In the genomic region with DNA sequence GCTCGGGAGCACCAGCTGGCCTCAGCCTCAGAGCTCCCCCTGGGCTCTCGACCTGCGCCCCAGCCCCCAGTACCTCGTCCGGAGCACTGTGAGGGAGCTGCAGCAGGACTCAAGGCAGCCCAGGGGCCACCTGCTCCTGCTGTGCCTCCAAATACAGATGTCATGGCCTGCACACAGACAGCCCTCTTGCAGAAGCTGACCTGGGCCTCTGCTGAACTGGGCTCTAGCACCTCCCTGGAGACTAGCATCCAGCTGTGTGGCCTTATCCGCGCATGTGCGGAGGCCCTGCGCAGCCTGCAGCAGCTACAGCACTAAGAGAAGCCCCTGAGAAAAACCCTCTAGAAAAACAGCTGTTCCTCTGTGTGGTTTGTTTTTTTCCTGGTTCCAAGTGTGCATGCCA, we compare ENCODE assay signal across 9 cellular contexts. TPM values are rescaled to one million over a fixed set of nuclear protein-coding genes. Genes with fewer than 3 reads are reported as not detected.
DNase-seq lines count a peak whose midpoint lies in the region; ATAC-seq and TF ChIP-seq lines count a peak whose summit lies in the region.
"Had no signal": no experiment of that assay in that cellular context is flagged by ENCODE, and none has a peak within 500 bp of the region (broad histone marks: within the 10 kb centered on the region; RNA-seq: fewer than 3 reads in every experiment).

No MANE protein-coding gene starts in this region.

- 83 to 87% methylated on average over 9 of the region's 9 CpGs for WGBS in endodermal cell (ENCODE audit: insufficient coverage in 1 of 2, insufficient read length in 1 of 2), 2 experiments

- CTCF ChIA-PET in CD8-positive, alpha-beta memory T cell (lab: Charles Lee): interaction anchor here (0.8 to 5.5 kb wide), 9 partner anchors 12 to 152 kb away, joined by 3 to 78 read pairs (median 13); a partner anchor contains a TSS
- CTCF ChIA-PET in OCI-LY7 (lab: Charles Lee; ENCODE audit: unreplicated experiment): interaction anchor here (0.6 to 1.3 kb wide), 2 partner anchors 17 to 30 kb away, joined by 3 read pairs; no protein-coding TSS in a partner anchor

- H3K9ac ChIP-seq in endodermal cell (ENCODE audit: extremely low read depth, low read length, poor library complexity, severe bottlenecking): no peak overlapping the region

- H3K27me3 Mint-ChIP-seq in CD8-positive, alpha-beta memory T cell: peaks cover 0 to 1% of the 10 kb centered on the region in 2 donors
- H3K27me3 Mint-ChIP-seq in endodermal cell (ENCODE audit: insufficient read depth): peaks cover 15% of the 10 kb centered on the region

- no peaks in the 10 kb centered on the region for H3K9me2 ChIP-seq in OCI-LY7 (ENCODE audit: insufficient read depth, low read length)

- POLR2A ChIA-PET in CD8-positive, alpha-beta memory T cell (lab: Charles Lee): interaction anchor here (1.1 to 4.3 kb wide), 5 partner anchors 25 to 146 kb away, joined by 4 to 34 read pairs (median 9); a partner anchor contains a TSS
- POLR2A ChIA-PET in OCI-LY7 (lab: Charles Lee): interaction anchor here (1.4 kb wide), 1 partner anchor 44 kb away, joined by 4 read pairs; a partner anchor contains a TSS

- H3K79me2 ChIP-seq in OCI-LY7 (ENCODE audit: insufficient read depth, low read depth, low read length) (peaks cover 42% of the 10 kb centered on the region), osteoblast (ENCODE audit: insufficient read depth, low read length) (peaks cover 65% of the 10 kb centered on the region)

- TF ChIP-seq CTCF in OCI-LY7 (conservative IDR thresholded peaks at IDR 0.05; ENCODE audit: low read length) (no peak), endodermal cell (conservative IDR thresholded peaks at IDR 0.05) (no peak), osteoblast (IDR thresholded peaks at IDR 0.05; ENCODE audit: extremely low read depth, low read depth, low read length) (no peak)

- ATAC-seq in GM18511 (IDR thresholded peaks at IDR 0.05; ENCODE audit: unreplicated experiment): no peak

- H3K4me2 ChIP-seq in OCI-LY7 (ENCODE audit: low read length): peak overlapping the region; percentile 98
- peak overlapping the region; percentile 100 for H3K4me2 ChIP-seq in osteoblast (ENCODE audit: insufficient read depth, low read length)

- peak overlapping the region; percentile 59 for H3K4me3 ChIP-seq in CD8-positive, alpha-beta memory T cell (ENCODE audit: low read length)
- H3K4me3 ChIP-seq in OCI-LY7 (ENCODE audit: low read depth, low read length, poor library complexity, severe bottlenecking): peak overlapping the region; percentile 94
- peak overlapping the region; percentile 88 for H3K4me3 ChIP-seq in endodermal cell (ENCODE audit: low read length)
- peak overlapping the region; percentile 98 for H3K4me3 ChIP-seq in osteoblast (ENCODE audit: insufficient read depth, low read length)

- no peaks in the 10 kb centered on the region for H3K27me3 ChIP-seq in CD8-positive, alpha-beta memory T cell (ENCODE audit: insufficient read depth, low read length, poor library complexity, severe bottlenecking)
- peaks cover 16% of the 10 kb centered on the region for H3K27me3 ChIP-seq in endodermal cell (ENCODE audit: control insufficient read depth, insufficient read depth, low read length, poor library complexity, severe bottlenecking)
- H3K27me3 ChIP-seq in osteoblast (ENCODE audit: insufficient read depth, low read length): no peaks in the 10 kb centered on the region

- peaks cover 0 to 37% (median 2%) of the 10 kb centered on the region in 3 donors for H3K36me3 Mint-ChIP-seq in CD8-positive, alpha-beta memory T cell
- H3K36me3 Mint-ChIP-seq in endodermal cell (ENCODE audit: low read depth): peaks cover 11% of the 10 kb centered on the region

- H3K4me1 ChIP-seq in CD8-positive, alpha-beta memory T cell (ENCODE audit: insufficient read depth, low read length): peaks cover 68% of the 10 kb centered on the region
- H3K4me1 ChIP-seq in OCI-LY7 (ENCODE audit: insufficient read depth, low read length, poor library complexity, severe bottlenecking) (peaks cover 56% of the 10 kb centered on the region), endodermal cell (ENCODE audit: control insufficient read depth, insufficient read depth, low read length) (peaks cover 10% of the 10 kb centered on the region), osteoblast (ENCODE audit: insufficient read depth, low read length) (peaks cover 49% of the 10 kb centered on the region)

- DNase-seq in CD8-positive, alpha-beta memory T cell: no peak
- DNase-seq in OCI-LY7 (ENCODE audit: low spot score): no peak
- no peak for DNase-seq in endodermal cell
- DNase-seq in osteoblast (ENCODE audit: insufficient read length, low spot score, missing footprints): no peak
- no peak for DNase-seq in NCI-H1092 (lab: John Stamatoyannopoulos, UW)
- DNase-seq in stimulated activated CD4-positive, alpha-beta T cell treated with anti-CD3 and anti-CD28 coated beads, Interleukin-1b, Interleukin-23, amount 100 ng/mL, for 48 hours: no peak
- DNase-seq in ureter (ENCODE audit: low spot score): no peak
- DNase-seq: NCI-H187 had no signal

- H3K4me1 Mint-ChIP-seq in CD8-positive, alpha-beta memory T cell: peaks cover 59 to 80% (median 76%) of the 10 kb centered on the region in 3 donors
- H3K4me1 Mint-ChIP-seq in endodermal cell: peaks cover 35% of the 10 kb centered on the region

- H3K27ac ChIP-seq in CD8-positive, alpha-beta memory T cell (ENCODE audit: low read depth, low read length): peak overlapping the region; percentile 96
- H3K27ac ChIP-seq in OCI-LY7 (ENCODE audit: low read depth, low read length, poor library complexity, severe bottlenecking) (peak overlapping the region; percentile 71), endodermal cell (ENCODE audit: low read depth, low read length) (no peak overlapping the region), osteoblast (ENCODE audit: low read depth, low read length) (peak overlapping the region; percentile 95)

- H3K36me3 ChIP-seq in CD8-positive, alpha-beta memory T cell (ENCODE audit: insufficient read depth, low read length): no peaks in the 10 kb centered on the region
- H3K36me3 ChIP-seq in OCI-LY7 (ENCODE audit: insufficient read depth, low read length): peaks cover 8% of the 10 kb centered on the region; the same call in 1 of the 2 replicates
- H3K36me3 ChIP-seq in endodermal cell (ENCODE audit: control insufficient read depth, insufficient read depth, low read length): no peaks in the 10 kb centered on the region
- H3K36me3 ChIP-seq in osteoblast (ENCODE audit: insufficient read depth, low read length): peaks cover 11% of the 10 kb centered on the region

- peaks cover 0 to 2% (median 0%) of the 10 kb centered on the region in 5 donors for H3K9me3 Mint-ChIP-seq in CD8-positive, alpha-beta memory T cell
- no peaks in the 10 kb centered on the region for H3K9me3 Mint-ChIP-seq in endodermal cell

- intact Hi-C loops in OCI-LY7 (cut with micrococcal nuclease; ENCODE audit: unreplicated experiment): loop anchor here (5.0 to 10.0 kb wide), 2 partner anchors 91 to 717 kb away; a partner anchor contains a TSS

- peak overlapping the region; percentile 85 to 99 (median 99) for H3K4me3 Mint-ChIP-seq in CD8-positive, alpha-beta memory T cell
- H3K4me3 Mint-ChIP-seq in endodermal cell: peak overlapping the region; percentile 97

- no TSS peak for BruUV-seq in OCI-LY7 (replicated peaks; lab: Mats Ljungman, UMichigan)

- H2AFZ ChIP-seq in OCI-LY7 (ENCODE audit: low read length) (no peak overlapping the region), osteoblast (ENCODE audit: low read length) (no peak overlapping the region)

- peaks cover 7% of the 10 kb centered on the region; the same call in 1 of the 2 replicates for H4K20me1 ChIP-seq in OCI-LY7 (ENCODE audit: insufficient read depth, low read length)
- peaks cover 17% of the 10 kb centered on the region for H4K20me1 ChIP-seq in osteoblast (ENCODE audit: insufficient read depth, low read length)

- H3K9me3 ChIP-seq in CD8-positive, alpha-beta memory T cell (ENCODE audit: low read length): no peaks in the 10 kb centered on the region
- H3K9me3 ChIP-seq in OCI-LY7 (ENCODE audit: low read length): no peaks in the 10 kb centered on the region
- no peaks in the 10 kb centered on the region for H3K9me3 ChIP-seq in endodermal cell (ENCODE audit: control insufficient read depth, low read length)
- H3K9me3 ChIP-seq in osteoblast (ENCODE audit: low read depth, low read length): no peaks in the 10 kb centered on the region

- H3K27ac Mint-ChIP-seq in CD8-positive, alpha-beta memory T cell: peak overlapping the region; percentile 96 to 100 (median 100)
- H3K27ac Mint-ChIP-seq in endodermal cell: peak overlapping the region; percentile 76

RNA-seq across cellular contexts. Expression of a gene that starts 0.9 kb away (rescaled TPM):
- total RNA-seq in CD8-positive, alpha-beta memory T cell: 10 to 100 TPM; 30.8 to 34.1 TPM
- 138 TPM for polyA plus RNA-seq in CD8-positive, alpha-beta memory T cell
- 16.1 and 26.4 TPM in 2 replicates for total RNA-seq in OCI-LY7 (2014; rRNA removed; shearing (Covaris generic))
- total RNA-seq in OCI-LY7 (2022) (17.9 and 25.3 TPM in 2 replicates), endodermal cell (10 to 100 TPM; 23.3 to 24.9 TPM), osteoblast (31.5 and 36.2 TPM in 2 replicates), ureter (21.9 TPM)
- polyA plus RNA-seq in endodermal cell (2013, experiment 1 of 2): 52.4 TPM
- polyA plus RNA-seq in endodermal cell (2013, experiment 2 of 2): 52.7 TPM

RNA-seq across cellular contexts. Expression of a gene that starts 1.1 kb away (rescaled TPM):
- 10 to 100 TPM; 69.6 to 77.9 TPM for total RNA-seq in CD8-positive, alpha-beta memory T cell
- polyA plus RNA-seq in CD8-positive, alpha-beta memory T cell: 81.4 TPM
- 37.7 and 60.4 TPM in 2 replicates for total RNA-seq in OCI-LY7 (2014; rRNA removed; shearing (Covaris generic))
- total RNA-seq in OCI-LY7 (2022): 35.9 and 43.4 TPM in 2 replicates
- total RNA-seq in endodermal cell: 10 to 100 TPM; 32.8 to 36.5 TPM
- 44.3 TPM for polyA plus RNA-seq in endodermal cell (2013, experiment 1 of 2)
- 45.3 TPM for polyA plus RNA-seq in endodermal cell (2013, experiment 2 of 2)
- 37.1 and 42.3 TPM in 2 replicates for total RNA-seq in osteoblast
- total RNA-seq in ureter: 50.3 TPM

RNA-seq across cellular contexts. Expression of a gene that starts 4.4 kb away (rescaled TPM):
- 100 to 1,000 TPM in 1 of 2 experiments, 10 to 100 TPM in 1; 97.3 to 100 TPM for total RNA-seq in CD8-positive, alpha-beta memory T cell
- 25.1 TPM for polyA plus RNA-seq in CD8-positive, alpha-beta memory T cell
- 59.6 and 59.7 TPM in 2 replicates for total RNA-seq in OCI-LY7 (2014; rRNA removed; shearing (Covaris generic))
- 71.6 and 80.3 TPM in 2 replicates for total RNA-seq in OCI-LY7 (2022)
- total RNA-seq in endodermal cell: 1 to 10 TPM; 6.2 to 9.8 TPM
- 7.1 TPM for polyA plus RNA-seq in endodermal cell (2013, experiment 1 of 2)
- 5.5 TPM for polyA plus RNA-seq in endodermal cell (2013, experiment 2 of 2)
- total RNA-seq in osteoblast: 43.9 and 58.6 TPM in 2 replicates
- 122 TPM for total RNA-seq in ureter

RNA-seq across cellular contexts. Expression of a gene that starts 13.3 kb away (rescaled TPM):
- total RNA-seq in CD8-positive, alpha-beta memory T cell: 10 to 100 TPM; 33.2 to 35.4 TPM
- 17.9 TPM for polyA plus RNA-seq in CD8-positive, alpha-beta memory T cell
- 11.2 and 17.4 TPM in 2 replicates for total RNA-seq in OCI-LY7 (2014; rRNA removed; shearing (Covaris generic))
- total RNA-seq in OCI-LY7 (2022): 10.0 and 13.8 TPM in 2 replicates
- 10 to 100 TPM; 19.7 to 24.2 TPM for total RNA-seq in endodermal cell
- polyA plus RNA-seq in endodermal cell (2013, experiment 1 of 2): 23.3 TPM
- polyA plus RNA-seq in endodermal cell (2013, experiment 2 of 2): 23.8 TPM
- 40.7 and 41.6 TPM in 2 replicates for total RNA-seq in osteoblast
- total RNA-seq in ureter: 120 TPM

RNA-seq across cellular contexts. Expression of a gene that starts 24.2 kb away (rescaled TPM):
- under 1 TPM; 0.59 to 0.64 TPM for total RNA-seq in CD8-positive, alpha-beta memory T cell
- not detected for polyA plus RNA-seq in CD8-positive, alpha-beta memory T cell
- 1.4 TPM in 1 of 2 replicates, not detected in the other for total RNA-seq in OCI-LY7 (2014; rRNA removed; shearing (Covaris generic))
- total RNA-seq in OCI-LY7 (2022) (0.68 and 1.6 TPM in 2 replicates), endodermal cell (1 to 10 TPM in 1 of 2 donors, not detected in 1; 1.2 TPM), osteoblast (0.29 TPM in 1 of 2 replicates, not detected in the other), ureter (0.83 TPM)
- polyA plus RNA-seq in endodermal cell (2013, experiment 1 of 2): not detected
- not detected for polyA plus RNA-seq in endodermal cell (2013, experiment 2 of 2)
